ENCODE assay signal across 1 cellular context in genomic region chr1:76961181-76961580, GRCh38.
TF ChIP-seq lines count a peak whose summit lies in the region.

No MANE protein-coding gene starts in this region.

TF ChIP-seq in H1, 55 proteins besides CTCF, POLR2A, EP300 and RAD21:
- TF ChIP-seq GTF2F1 (IDR thresholded peaks at IDR 0.05; ENCODE audit: borderline replicate concordance, low read depth, low read length), result no peak
- TF ChIP-seq SIRT6 (IDR thresholded peaks at IDR 0.05; ENCODE audit: low read length), result no peak
- no peak for TF ChIP-seq KDM4A (IDR thresholded peaks at IDR 0.05; ENCODE audit: low read depth, low read length, severe bottlenecking)
- no peak for TF ChIP-seq TAF1 (IDR thresholded peaks at IDR 0.05; ENCODE audit: low read depth, low read length)
- TF ChIP-seq ASH2L (IDR thresholded peaks at IDR 0.05; ENCODE audit: low read length), result no peak
- no peak for TF ChIP-seq NRF1 (IDR thresholded peaks at IDR 0.05; ENCODE audit: low read depth, low read length)
- TF ChIP-seq CBX5 (IDR thresholded peaks at IDR 0.05; ENCODE audit: low read depth, low read length), result no peak
- TF ChIP-seq, protein P1, sequence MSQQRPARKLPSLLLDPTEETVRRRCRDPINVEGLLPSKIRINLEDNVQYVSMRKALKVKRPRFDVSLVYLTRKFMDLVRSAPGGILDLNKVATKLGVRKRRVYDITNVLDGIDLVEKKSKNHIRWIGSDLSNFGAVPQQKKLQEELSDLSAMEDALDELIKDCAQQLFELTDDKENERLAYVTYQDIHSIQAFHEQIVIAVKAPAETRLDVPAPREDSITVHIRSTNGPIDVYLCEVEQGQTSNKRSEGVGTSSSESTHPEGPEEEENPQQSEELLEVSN (IDR thresholded peaks at IDR 0.05), result no peak
- no peak for TF ChIP-seq EZH2 (IDR thresholded peaks at IDR 0.05; ENCODE audit: low read depth, low read length, severe bottlenecking)
- TF ChIP-seq KDM5A (IDR thresholded peaks at IDR 0.05; ENCODE audit: low read length), result no peak
- no peak for TF ChIP-seq POU5F1 (IDR thresholded peaks at IDR 0.05; ENCODE audit: low read depth, low read length)
- no peak for TF ChIP-seq CEBPB (IDR thresholded peaks at IDR 0.05; ENCODE audit: low read depth, low read length)
- TF ChIP-seq, protein P2, sequence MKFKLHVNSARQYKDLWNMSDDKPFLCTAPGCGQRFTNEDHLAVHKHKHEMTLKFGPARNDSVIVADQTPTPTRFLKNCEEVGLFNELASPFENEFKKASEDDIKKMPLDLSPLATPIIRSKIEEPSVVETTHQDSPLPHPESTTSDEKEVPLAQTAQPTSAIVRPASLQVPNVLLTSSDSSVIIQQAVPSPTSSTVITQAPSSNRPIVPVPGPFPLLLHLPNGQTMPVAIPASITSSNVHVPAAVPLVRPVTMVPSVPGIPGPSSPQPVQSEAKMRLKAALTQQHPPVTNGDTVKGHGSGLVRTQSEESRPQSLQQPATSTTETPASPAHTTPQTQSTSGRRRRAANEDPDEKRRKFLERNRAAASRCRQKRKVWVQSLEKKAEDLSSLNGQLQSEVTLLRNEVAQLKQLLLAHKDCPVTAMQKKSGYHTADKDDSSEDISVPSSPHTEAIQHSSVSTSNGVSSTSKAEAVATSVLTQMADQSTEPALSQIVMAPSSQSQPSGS (IDR thresholded peaks at IDR 0.05; ENCODE audit: low read length), result no peak
- no peak for TF ChIP-seq HDAC2 (IDR thresholded peaks at IDR 0.05; ENCODE audit: borderline replicate concordance in 1 of 2, low read depth in 2 of 2, low read length in 2 of 2)
- TF ChIP-seq BRCA1 (IDR thresholded peaks at IDR 0.05; ENCODE audit: low read depth, low read length), result no peak
- no peak for TF ChIP-seq BACH1 (IDR thresholded peaks at IDR 0.05; ENCODE audit: low read length)
- no peak for TF ChIP-seq TEAD4 (IDR thresholded peaks at IDR 0.05; ENCODE audit: low read depth, low read length)
- TF ChIP-seq SP2 (IDR thresholded peaks at IDR 0.05; ENCODE audit: low read length), result no peak
- no peak for TF ChIP-seq ZNF274 (IDR thresholded peaks at IDR 0.05; ENCODE audit: borderline replicate concordance, extremely low read depth, low read length)
- TF ChIP-seq CTBP2 (IDR thresholded peaks at IDR 0.05; ENCODE audit: borderline replicate concordance, insufficient read depth, insufficient read length, low read length), result no peak
